Comparison of ENCODE assay signal across 18 cellular contexts in the genomic region with DNA sequence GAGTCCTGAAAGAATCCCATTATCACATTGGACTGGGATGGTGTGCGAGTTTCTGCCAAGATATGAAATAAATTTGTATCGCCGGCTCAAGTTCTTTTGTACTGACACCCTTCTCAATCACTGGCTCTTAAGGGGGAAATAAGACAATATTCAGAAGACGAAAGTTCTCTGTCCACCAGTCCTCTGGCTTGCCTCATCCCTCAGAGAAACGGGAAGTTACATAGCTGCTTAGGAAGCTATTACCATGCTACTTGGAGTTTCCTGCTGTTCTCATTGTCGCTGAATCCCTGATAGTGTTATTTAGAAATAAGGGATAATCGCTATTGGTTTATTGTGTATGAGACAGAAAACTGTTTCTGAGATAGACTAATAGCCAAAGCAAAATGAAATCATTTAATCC.
"Had no signal": no experiment of that assay in that cellular context is flagged by ENCODE, and none has a peak within 500 bp of the region (broad histone marks: within the 10 kb centered on the region; RNA-seq: fewer than 3 reads in every experiment).

No MANE protein-coding gene starts in this region.

- H3K4me3 ChIP-seq: coronary artery, heart left ventricle, lower lobe of right lung, vagina had no signal

- ATAC-seq: activated CD8-positive, alpha-beta T cell treated with anti-CD3 and anti-CD28 coated beads, Interleukin-2, amount 10 ng/mL, durations not matched to agents 7 days and 5 days; lower lobe of right lung; stimulated activated effector memory CD8-positive, alpha-beta T cell treated with anti-CD3 and anti-CD28 coated beads, Interleukin-12 subunit alpha, Interleukin-12 subunit beta, amount 100 ng/mL, for 72 hours; T-helper 17 cell had no signal

- H3K9me3 ChIP-seq: heart left ventricle, lower lobe of right lung, vagina had no signal

- H3K27ac Mint-ChIP-seq: activated B cell treated with CpG ODN at 0.5 μM for 24 hours; activated CD4-positive, alpha-beta T cell treated with anti-CD3 and anti-CD28 coated beads, Interleukin-2, amount 10 ng/mL, durations not matched to agents 24 days and 14 days; activated CD8-positive, alpha-beta T cell treated with anti-CD3 and anti-CD28 coated beads, Interleukin-2, amount 10 ng/mL, durations not matched to agents 7 days and 5 days; activated naive CD8-positive, alpha-beta T cell; stimulated activated effector memory CD8-positive, alpha-beta T cell treated with anti-CD3 and anti-CD28 coated beads, Interleukin-12 subunit alpha, Interleukin-12 subunit beta, amount 100 ng/mL, for 72 hours; T-helper 17 cell had no signal

- H3K4me3 Mint-ChIP-seq: activated B cell treated with CpG ODN at 0.5 μM for 24 hours; activated CD4-positive, alpha-beta T cell treated with anti-CD3 and anti-CD28 coated beads, Interleukin-2, amount 10 ng/mL, durations not matched to agents 24 days and 14 days; activated CD8-positive, alpha-beta T cell treated with anti-CD3 and anti-CD28 coated beads, Interleukin-2, amount 10 ng/mL, durations not matched to agents 7 days and 5 days; activated naive CD8-positive, alpha-beta T cell; central memory CD8-positive, alpha-beta T cell; stimulated activated effector memory CD8-positive, alpha-beta T cell treated with anti-CD3 and anti-CD28 coated beads, Interleukin-12 subunit alpha, Interleukin-12 subunit beta, amount 100 ng/mL, for 72 hours; T-helper 17 cell had no signal

- H3K36me3 Mint-ChIP-seq: activated naive CD8-positive, alpha-beta T cell; brain; stimulated activated effector memory CD8-positive, alpha-beta T cell treated with anti-CD3 and anti-CD28 coated beads, Interleukin-12 subunit alpha, Interleukin-12 subunit beta, amount 100 ng/mL, for 72 hours had no signal

- H3K36me3 ChIP-seq: heart left ventricle, lower lobe of right lung, vagina had no signal

- H3K4me1 ChIP-seq: lower lobe of right lung, parathyroid adenoma, vagina had no signal

- H3K4me1 Mint-ChIP-seq: activated B cell treated with CpG ODN at 0.5 μM for 24 hours; activated CD4-positive, alpha-beta T cell treated with anti-CD3 and anti-CD28 coated beads, Interleukin-2, amount 10 ng/mL, durations not matched to agents 24 days and 14 days; central memory CD8-positive, alpha-beta T cell; stimulated activated effector memory CD8-positive, alpha-beta T cell treated with anti-CD3 and anti-CD28 coated beads, Interleukin-12 subunit alpha, Interleukin-12 subunit beta, amount 100 ng/mL, for 72 hours; T-helper 17 cell had no signal

- H3K27me3 ChIP-seq: heart left ventricle, vagina had no signal

- H3K27me3 Mint-ChIP-seq: activated B cell treated with CpG ODN at 0.5 μM for 24 hours; activated CD4-positive, alpha-beta T cell treated with anti-CD3 and anti-CD28 coated beads, Interleukin-2, amount 10 ng/mL, durations not matched to agents 24 days and 14 days; activated naive CD8-positive, alpha-beta T cell; central memory CD8-positive, alpha-beta T cell; T-helper 17 cell had no signal

- H3K27ac ChIP-seq: coronary artery, heart left ventricle, lower lobe of right lung, parathyroid adenoma, vagina had no signal

- H3K9me3 Mint-ChIP-seq: activated B cell treated with CpG ODN at 0.5 μM for 24 hours; activated CD4-positive, alpha-beta T cell treated with anti-CD3 and anti-CD28 coated beads, Interleukin-2, amount 10 ng/mL, durations not matched to agents 24 days and 14 days had no signal

- DNase-seq: activated B cell treated with CpG ODN at 0.5 μM for 24 hours; activated CD4-positive, alpha-beta T cell treated with anti-CD3 and anti-CD28 coated beads, Interleukin-2, amount 10 ng/mL, durations not matched to agents 24 days and 14 days; activated CD8-positive, alpha-beta memory T cell treated with anti-CD3 and anti-CD28 coated beads, Interleukin-2, amount 50 U/mL, for 4 hours; activated CD8-positive, alpha-beta T cell treated with anti-CD3 and anti-CD28 coated beads, Interleukin-2, amount 10 ng/mL, durations not matched to agents 7 days and 5 days; activated gamma-delta T cell; activated T-cell treated with anti-CD3 and anti-CD28 coated beads, Interleukin-2, amount 50 U/mL, for 48 hours; amygdala; effector CD4-positive, alpha-beta T cell; heart left ventricle; lower lobe of right lung; T-helper 17 cell had no signal
